In the genomic region with DNA sequence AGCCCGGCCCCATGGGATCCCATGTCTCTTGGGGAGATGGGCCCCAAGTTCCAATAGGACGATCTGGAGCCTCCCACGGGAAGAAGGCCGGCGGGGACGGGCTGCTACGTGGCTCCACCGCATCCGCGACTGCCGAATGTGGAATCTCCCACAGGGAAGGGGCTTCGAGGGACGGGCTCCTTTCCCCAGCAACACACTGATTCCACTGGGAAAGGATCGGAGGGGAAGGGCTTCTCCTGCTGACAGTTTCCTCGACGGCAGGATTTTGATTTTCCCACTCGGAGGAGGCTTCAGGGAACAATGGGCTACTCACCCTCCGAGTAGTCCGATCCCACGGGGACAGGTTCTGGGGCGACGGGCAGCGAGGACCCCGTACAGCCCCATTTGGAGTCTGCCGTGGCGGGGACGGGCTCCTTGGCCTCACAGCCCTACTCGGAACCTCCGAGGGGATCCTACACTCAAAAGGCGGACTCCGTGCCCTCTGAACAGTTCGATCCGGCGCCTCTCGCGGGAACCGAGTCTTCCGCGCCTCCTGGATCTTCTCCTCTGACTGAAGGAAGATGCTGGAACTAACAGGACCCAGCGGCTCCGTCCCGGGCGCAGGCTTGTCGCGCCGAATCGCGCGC, we compare ENCODE assay signal across 7 cellular contexts. TPM values are rescaled to one million over a fixed set of nuclear protein-coding genes. Genes with fewer than 3 reads are reported as not detected.
A peak's percentile ranks its signal among the peaks of the same experiment; 100 is the strongest.
DNase-seq lines count a peak whose midpoint lies in the region; ATAC-seq and TF ChIP-seq lines count a peak whose summit lies in the region.
"Had no signal": no experiment of that assay in that cellular context is flagged by ENCODE, and none has a peak within 500 bp of the region (broad histone marks: within the 10 kb centered on the region; RNA-seq: fewer than 3 reads in every experiment).

No MANE protein-coding gene starts in this region.

- H3K9me3 ChIP-seq in parathyroid adenoma (ENCODE audit: control insufficient read depth, low read length) = no peaks in the 10 kb centered on the region

- ATAC-seq in HG03469 (IDR thresholded peaks at IDR 0.05; ENCODE audit: unreplicated experiment) = no peak

- in situ Hi-C loops in brain microvascular endothelial cell (cut with HindIII; ENCODE audit: low pct_ligation_motif_present, low sequenced_read_pairs) = no loop called here

- intact Hi-C loops in posterior cingulate gyrus (cut with DNase I) = no loop called here

- TF ChIP-seq CTCF in HFFc6 (IDR thresholded peaks at IDR 0.05) (no peak), brain microvascular endothelial cell (IDR thresholded peaks at IDR 0.05; ENCODE audit: low read depth, low read length, missing control alignments) (no peak), parathyroid adenoma (IDR thresholded peaks at IDR 0.05) (no peak)

- H3K9ac ChIP-seq in parathyroid adenoma = peak overlapping the region; percentile 6

- H3K4me3 ChIP-seq in brain microvascular endothelial cell (ENCODE audit: low read depth, low read length) = peak overlapping the region; percentile 49
- H3K4me3 ChIP-seq in parathyroid adenoma (ENCODE audit: low read depth, low read length) = peak overlapping the region; percentile 47

- peaks cover 27% of the 10 kb centered on the region for H3K4me1 Mint-ChIP-seq in HFFc6 (ENCODE audit: low read depth)

- no peak overlapping the region for H3K27ac ChIP-seq in brain microvascular endothelial cell
- no peak overlapping the region for H3K27ac ChIP-seq in parathyroid adenoma

- H3K36me3 Mint-ChIP-seq in HFFc6 (ENCODE audit: low read depth) = peaks cover 7% of the 10 kb centered on the region

- H3K4me2 ChIP-seq in parathyroid adenoma (ENCODE audit: low read length) = peak overlapping the region; percentile 59

- H2AFZ ChIP-seq in parathyroid adenoma = peak overlapping the region; percentile 86

- no peaks in the 10 kb centered on the region for H3K79me2 ChIP-seq in parathyroid adenoma

- peaks cover 6% of the 10 kb centered on the region for H3K27me3 Mint-ChIP-seq in HFFc6 (ENCODE audit: insufficient read depth)

- H3K4me1 ChIP-seq in parathyroid adenoma = no peaks in the 10 kb centered on the region

- H3K4me3 Mint-ChIP-seq in HFFc6 = peak overlapping the region; percentile 71; the same call in 1 of the 2 replicates

- no peaks in the 10 kb centered on the region for H3K36me3 ChIP-seq in brain microvascular endothelial cell (replicated peaks)
- H3K36me3 ChIP-seq in parathyroid adenoma (ENCODE audit: control insufficient read depth, insufficient read depth, low read length) = no peaks in the 10 kb centered on the region

- DNase-seq in HFFc6 = no peak
- no peak for DNase-seq in brain microvascular endothelial cell
- no peak for DNase-seq in posterior cingulate gyrus
- DNase-seq in NCI-H187 treated with DMSO at 0.1 percent for 48 hours (lab: John Stamatoyannopoulos, UW) = no peak

- peaks cover 4% of the 10 kb centered on the region for H3K27me3 ChIP-seq in brain microvascular endothelial cell (replicated peaks)
- no peaks in the 10 kb centered on the region for H3K27me3 ChIP-seq in parathyroid adenoma (ENCODE audit: control insufficient read depth, insufficient read depth, low read length)

- peak overlapping the region; percentile 65; the same call in 1 of the 2 replicates for H3K27ac Mint-ChIP-seq in HFFc6

- H3K9me3 Mint-ChIP-seq in HFFc6 = peaks cover 5% of the 10 kb centered on the region; the same call in 1 of the 2 replicates

RNA-seq across cellular contexts. Expression of a gene that starts 1.3 kb away (rescaled TPM):
- 1 to 10 TPM; 2.8 to 5.3 (median 5.1) TPM for total RNA-seq in HFFc6 (2021; fragmentation: NEBNext Ultra II Directional; extraction: Animal tissue kit (Norgen Biotek cat#: 25700))

RNA-seq across cellular contexts. Expression of a gene that starts 3.9 kb away (rescaled TPM):
- total RNA-seq in HFFc6 (2021; fragmentation: NEBNext Ultra II Directional; extraction: Animal tissue kit (Norgen Biotek cat#: 25700)) = under 1 TPM in 2 of 6 experiments, not detected in 4; 0.14 to 0.20 TPM
- total RNA-seq: dermis blood vessel endothelial cell had no signal

RNA-seq across cellular contexts. Expression of a gene that starts 10.3 kb away (rescaled TPM):
- 1 to 10 TPM; 4.0 to 6.9 (median 5.2) TPM for total RNA-seq in HFFc6 (2021; fragmentation: NEBNext Ultra II Directional; extraction: Animal tissue kit (Norgen Biotek cat#: 25700))

RNA-seq across cellular contexts. Expression of a gene that starts 10.5 kb away (rescaled TPM):
- total RNA-seq in HFFc6 (2021; fragmentation: NEBNext Ultra II Directional; extraction: Animal tissue kit (Norgen Biotek cat#: 25700)) = not detected
- total RNA-seq: dermis blood vessel endothelial cell had no signal

RNA-seq across cellular contexts. Expression of a gene that starts 45.7 kb away (rescaled TPM):
- total RNA-seq in HFFc6 (2021; fragmentation: NEBNext Ultra II Directional; extraction: Animal tissue kit (Norgen Biotek cat#: 25700)) = 10 to 100 TPM; 14.3 to 19.9 (median 18.2) TPM
